7 cellular contexts compared by ENCODE assay signal in the genomic region with DNA sequence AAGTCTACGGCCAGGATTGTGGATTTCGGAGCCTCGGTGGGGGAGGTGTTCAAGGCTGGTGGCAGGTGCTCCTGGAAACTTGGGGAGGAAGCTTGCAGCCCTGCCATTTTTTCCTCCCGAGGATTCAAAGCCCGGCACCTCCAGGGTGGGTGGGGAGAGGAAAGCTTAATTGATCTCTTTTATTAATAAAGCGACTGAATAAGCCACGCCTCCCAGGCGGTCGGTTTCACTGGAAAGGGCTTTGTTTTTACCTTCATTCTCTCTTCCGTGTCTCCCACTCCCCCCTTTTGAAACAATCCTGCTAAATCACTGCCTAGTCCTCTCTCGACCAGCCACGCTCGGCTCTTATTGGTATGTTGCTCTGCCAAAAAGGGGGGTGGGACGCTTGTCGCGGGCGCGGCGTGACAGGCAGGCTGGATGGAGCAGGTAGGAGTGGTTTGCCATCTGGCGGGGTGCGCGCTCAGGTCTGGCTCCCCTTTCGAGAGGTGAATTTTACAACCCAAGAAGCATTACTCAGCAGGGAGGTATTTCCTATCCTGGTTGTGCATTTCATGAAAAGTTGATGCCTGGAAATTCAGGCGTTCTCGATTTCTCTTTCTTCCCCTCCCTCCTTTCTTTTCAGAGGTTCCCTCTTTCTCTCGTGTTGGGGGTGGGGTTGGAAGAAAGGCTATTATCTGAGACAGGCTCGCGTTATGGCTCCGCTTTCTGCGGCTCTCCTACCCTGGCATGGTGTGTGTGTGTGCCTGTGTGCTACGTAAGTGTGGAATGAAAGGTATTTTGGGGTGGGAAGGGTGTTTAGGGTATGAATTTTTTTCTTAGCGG. TPM values are rescaled to one million over a fixed set of nuclear protein-coding genes. Genes with fewer than 3 reads are reported as not detected.
DNase-seq lines count a peak whose midpoint lies in the region; ATAC-seq and FAIRE-seq lines count a peak whose summit lies in the region.

No MANE protein-coding gene starts in this region.

- peak overlapping the region; percentile 66 to 71 for H3K9ac ChIP-seq in stomach smooth muscle (ENCODE audit: low read length in 2 of 2)

- H3K4me1 ChIP-seq in mononuclear cell (ENCODE audit: insufficient read depth, low read length) (peaks cover 30% of the 10 kb centered on the region), stomach smooth muscle (ENCODE audit: control insufficient read depth, insufficient read depth, low read length) (peaks cover 28% of the 10 kb centered on the region)

- H3K9me3 ChIP-seq in mononuclear cell (ENCODE audit: low read depth, low read length) (no peaks in the 10 kb centered on the region), stomach smooth muscle (ENCODE audit: control insufficient read depth in 2 of 2, low read length in 2 of 2) (no peaks in the 10 kb centered on the region)

- CTCF ChIA-PET in activated CD4-positive, alpha-beta memory T cell treated with anti-CD3 and anti-CD28 coated beads, Interleukin-2, amount 10 ng/mL, durations not matched to agents 7 days and 5 days (lab: Charles Lee), result interaction anchor here (3.7 kb wide), 1 partner anchor 76 kb away, joined by 14 read pairs; no protein-coding TSS in a partner anchor

- H3K27me3 ChIP-seq in mononuclear cell (ENCODE audit: insufficient read depth, low read length) (peaks cover 14% of the 10 kb centered on the region), stomach smooth muscle (ENCODE audit: control insufficient read depth in 1 of 2, insufficient read depth in 2 of 2, low read length in 2 of 2) (no peaks in the 10 kb centered on the region)

- no peaks in the 10 kb centered on the region for H3K9me3 Mint-ChIP-seq in activated CD4-positive, alpha-beta memory T cell treated with anti-CD3 and anti-CD28 coated beads, Interleukin-2, amount 10 ng/mL, durations not matched to agents 7 days and 5 days
- H3K9me3 Mint-ChIP-seq in effector memory CD8-positive, alpha-beta T cell, result no peaks in the 10 kb centered on the region

- FAIRE-seq in GM18507 (lab: Jason Lieb, UNC), result peak; percentile 41

- POLR2A ChIA-PET in activated CD4-positive, alpha-beta memory T cell treated with anti-CD3 and anti-CD28 coated beads, Interleukin-2, amount 10 ng/mL, durations not matched to agents 7 days and 5 days (lab: Charles Lee), result interaction anchor here (1.1 to 1.4 kb wide), 3 partner anchors 7 to 10 kb away, joined by 3 read pairs; no protein-coding TSS in a partner anchor

- H3K4me1 Mint-ChIP-seq in activated CD4-positive, alpha-beta memory T cell treated with anti-CD3 and anti-CD28 coated beads, Interleukin-2, amount 10 ng/mL, durations not matched to agents 7 days and 5 days, result peaks cover 27% of the 10 kb centered on the region
- peaks cover 19 to 20% of the 10 kb centered on the region in 2 donors for H3K4me1 Mint-ChIP-seq in effector memory CD8-positive, alpha-beta T cell (ENCODE audit: low read depth in 2 of 2)

- DNase-seq in GM18507 (ENCODE audit: extremely low spot score, insufficient read length, low read depth) (no peak), NCI-H2171 (lab: John Stamatoyannopoulos, UW) (peak; percentile 84)
- peak; percentile 25 for DNase-seq in activated CD4-positive, alpha-beta memory T cell treated with anti-CD3 and anti-CD28 coated beads, Interleukin-2, amount 10 ng/mL, durations not matched to agents 7 days and 5 days
- no peak for DNase-seq in effector memory CD8-positive, alpha-beta T cell

- H3K4me3 Mint-ChIP-seq in activated CD4-positive, alpha-beta memory T cell treated with anti-CD3 and anti-CD28 coated beads, Interleukin-2, amount 10 ng/mL, durations not matched to agents 7 days and 5 days, result peak overlapping the region; percentile 85
- H3K4me3 Mint-ChIP-seq in effector memory CD8-positive, alpha-beta T cell, result peak overlapping the region; percentile 84 to 97

- peaks cover 34% of the 10 kb centered on the region for H3K27me3 Mint-ChIP-seq in activated CD4-positive, alpha-beta memory T cell treated with anti-CD3 and anti-CD28 coated beads, Interleukin-2, amount 10 ng/mL, durations not matched to agents 7 days and 5 days
- peaks cover 24 to 40% of the 10 kb centered on the region in 2 donors for H3K27me3 Mint-ChIP-seq in effector memory CD8-positive, alpha-beta T cell

- H3K4me3 ChIP-seq in mononuclear cell (ENCODE audit: low read length), result peak overlapping the region; percentile 55
- peak overlapping the region; percentile 79 to 84 for H3K4me3 ChIP-seq in stomach smooth muscle (ENCODE audit: low read length in 2 of 2)

- no peak for ATAC-seq in effector memory CD8-positive, alpha-beta T cell (replicated peaks)
- no peak for ATAC-seq in HG02973 (IDR thresholded peaks at IDR 0.05; ENCODE audit: unreplicated experiment)

- H3K36me3 Mint-ChIP-seq in activated CD4-positive, alpha-beta memory T cell treated with anti-CD3 and anti-CD28 coated beads, Interleukin-2, amount 10 ng/mL, durations not matched to agents 7 days and 5 days (ENCODE audit: low read depth), result no peaks in the 10 kb centered on the region
- H3K36me3 Mint-ChIP-seq in effector memory CD8-positive, alpha-beta T cell (ENCODE audit: insufficient read depth), result peaks cover 12% of the 10 kb centered on the region

- H3K27ac Mint-ChIP-seq in activated CD4-positive, alpha-beta memory T cell treated with anti-CD3 and anti-CD28 coated beads, Interleukin-2, amount 10 ng/mL, durations not matched to agents 7 days and 5 days, result peak overlapping the region; percentile 14
- H3K27ac Mint-ChIP-seq in effector memory CD8-positive, alpha-beta T cell, result peak overlapping the region; percentile 60 to 80

- H3K36me3 ChIP-seq in stomach smooth muscle (ENCODE audit: control insufficient read depth in 2 of 2, insufficient read depth in 2 of 2, low read length in 2 of 2), result no peaks in the 10 kb centered on the region

- peak overlapping the region; percentile 62 for H3K27ac ChIP-seq in stomach smooth muscle (ENCODE audit: low read length)

RNA-seq across cellular contexts. Expression of a gene that starts 1.4 kb away (rescaled TPM):
- 1 to 10 TPM; 4.6 to 5.8 TPM for total RNA-seq in activated CD4-positive, alpha-beta memory T cell treated with anti-CD3 and anti-CD28 coated beads, Interleukin-2, amount 10 ng/mL, durations not matched to agents 7 days and 5 days
- total RNA-seq in mononuclear cell, result 8.7 TPM

Comparison
In these comparisons a context has a peak if more than half of its experiments do, and no peak if none do; other contexts are left out.
1. DNase-seq: peak in NCI-H2171 (single experiment) and activated CD4-positive, alpha-beta memory T cell treated with anti-CD3 and anti-CD28 coated beads, Interleukin-2, amount 10 ng/mL, durations not matched to agents 7 days and 5 days (single experiment); none in GM18507 (single experiment) and effector memory CD8-positive, alpha-beta T cell (0 of 3).